ENCODE assay signal across 8 cellular contexts in the genomic region with DNA sequence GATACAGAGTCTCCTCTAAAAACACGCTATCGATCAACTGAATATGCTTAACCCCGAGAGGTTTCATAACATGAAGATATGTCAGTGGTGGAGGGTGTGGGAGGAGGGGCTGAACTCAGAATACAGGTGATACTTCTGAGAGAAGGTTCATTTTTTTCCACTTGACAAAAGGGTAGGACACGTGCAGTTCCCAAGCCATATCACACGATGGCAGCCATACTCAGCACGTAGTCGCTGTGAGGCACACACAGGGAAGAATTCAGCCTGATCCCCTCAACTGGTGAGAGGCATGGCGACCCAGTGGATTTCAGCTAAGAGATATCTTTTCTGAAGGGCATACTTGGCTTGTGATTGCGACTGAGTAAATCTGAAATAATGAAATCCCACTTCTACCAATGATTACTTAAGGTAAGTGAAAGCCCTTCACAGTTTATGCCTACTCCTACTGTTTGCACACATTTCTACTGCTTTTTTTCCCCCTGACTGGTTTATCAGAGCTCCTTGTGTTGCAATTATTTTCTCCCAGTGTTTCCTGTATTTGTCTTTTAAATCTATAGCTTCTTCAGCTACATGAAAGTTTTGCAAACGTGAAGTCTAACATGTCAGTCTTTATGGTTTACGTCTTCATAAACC.
A peak's percentile ranks its signal among the peaks of the same experiment; 100 is the strongest.
DNase-seq lines count a peak whose midpoint lies in the region; ATAC-seq and TF ChIP-seq lines count a peak whose summit lies in the region.

No MANE protein-coding gene starts in this region.

- H3K9me3 ChIP-seq in iPS DF 6.9 (ENCODE audit: control insufficient read depth, insufficient read depth, low read length) (no peaks in the 10 kb centered on the region), thyroid gland (no peaks in the 10 kb centered on the region), gastrocnemius medialis (no peaks in the 10 kb centered on the region)

- no peaks in the 10 kb centered on the region for H3K27me3 Mint-ChIP-seq in WTC11 (ENCODE audit: low read depth)

- TF ChIP-seq POLR2A in thyroid gland (IDR thresholded peaks at IDR 0.05): no peak
- TF ChIP-seq POLR2A in gastrocnemius medialis (IDR thresholded peaks at IDR 0.05): no peak

- H3K4me1 ChIP-seq in iPS DF 6.9 (ENCODE audit: control insufficient read depth, insufficient read depth, low read length): no peaks in the 10 kb centered on the region
- no peaks in the 10 kb centered on the region for H3K4me1 ChIP-seq in thyroid gland
- no peaks in the 10 kb centered on the region for H3K4me1 ChIP-seq in gastrocnemius medialis

- CTCF ChIA-PET in WTC11 (lab: Charles Lee): interaction anchor here (0.7 to 17.3 kb wide), 22 partner anchors 8 to 229 kb away, joined by 3 to 470 read pairs (median 4); a partner anchor contains a TSS

- H3K27ac Mint-ChIP-seq in WTC11: no peak overlapping the region

- H3K27ac ChIP-seq in iPS DF 6.9 (ENCODE audit: low read length) (no peak overlapping the region), thyroid gland (no peak overlapping the region), gastrocnemius medialis (no peak overlapping the region)

- POLR2A ChIA-PET in WTC11 (lab: Charles Lee): interaction anchor here (1.2 kb wide), 1 partner anchor 132 kb away, joined by 7 read pairs; no protein-coding TSS in a partner anchor

- H3K4me3 Mint-ChIP-seq in WTC11: no peak overlapping the region

- no peaks in the 10 kb centered on the region for H3K9me3 Mint-ChIP-seq in WTC11

- H3K4me3 ChIP-seq in iPS DF 6.9 (ENCODE audit: low read length) (no peak overlapping the region), thyroid gland (replicated peaks in 1 of 3) (no peak overlapping the region), gastrocnemius medialis (no peak overlapping the region)

- intact Hi-C loops in thyroid gland (cut with DNase I) (no loop called here), gastrocnemius medialis (cut with DNase I; ENCODE audit: low total_unique reads) (loop anchor here (5.0 kb wide), 1 partner anchor 132 kb away; a partner anchor contains a TSS)

- no peaks in the 10 kb centered on the region for H3K36me3 Mint-ChIP-seq in WTC11

- WGBS in iPS DF 6.9 (ENCODE audit: insufficient coverage, insufficient read length): no CpG with 5 or more reads among the region's 11 CpGs
- 42 to 45% methylated on average over 11 of the region's 11 CpGs for WGBS in thyroid gland, 2 donors

- peaks cover 19% of the 10 kb centered on the region for H3K4me1 Mint-ChIP-seq in WTC11

- DNase-seq in Daoy (ENCODE audit: low read depth) (peak; percentile 55), NCI-H1417 treated with DMSO at 0.1 percent for 48 hours (lab: John Stamatoyannopoulos, UW) (peak; percentile 28), WTC11 (ENCODE audit: low spot score) (peak; percentile 60), iPS DF 6.9 (ENCODE audit: low read depth, low spot score) (peak; percentile 45), thyroid gland (peak; percentile 16 to 34), DMS79 treated with DMSO at 0.1 percent for 48 hours (lab: John Stamatoyannopoulos, UW) (no peak), gastrocnemius medialis (no peak)

- in situ Hi-C loops in gastrocnemius medialis (cut with MboI; ENCODE audit: low sequenced_read_pairs in 4 of 4): no loop called here

- no peaks in the 10 kb centered on the region for H3K27me3 ChIP-seq in iPS DF 6.9 (ENCODE audit: control insufficient read depth, insufficient read depth, low read length)
- H3K27me3 ChIP-seq in thyroid gland: no peaks in the 10 kb centered on the region
- no peaks in the 10 kb centered on the region for H3K27me3 ChIP-seq in gastrocnemius medialis

- H3K36me3 ChIP-seq in iPS DF 6.9 (ENCODE audit: control insufficient read depth, insufficient read depth, low read length) (no peaks in the 10 kb centered on the region), thyroid gland (no peaks in the 10 kb centered on the region), gastrocnemius medialis (no peaks in the 10 kb centered on the region)

- ATAC-seq in GM21717 (IDR thresholded peaks at IDR 0.05; ENCODE audit: unreplicated experiment) (peak; percentile 64), WTC11 (peak; percentile 97), gastrocnemius medialis (no peak)

- TF ChIP-seq CTCF in WTC11 (IDR thresholded peaks at IDR 0.05) (no peak), thyroid gland (IDR thresholded peaks at IDR 0.05) (peak in 4 of 6 experiments; percentile 11 to 45 (median 36)), gastrocnemius medialis (IDR thresholded peaks at IDR 0.05 in 4 of 5, conservative IDR thresholded peaks at IDR 0.05 in 1 of 5) (no peak)

TF ChIP-seq in WTC11, 78 proteins besides CTCF, POLR2A, EP300 and RAD21 (continues in another document):
- TF ChIP-seq KAT7 (CRISPR knock-in tag; IDR thresholded peaks at IDR 0.05; ENCODE audit: borderline replicate concordance) (no peak), ZNF232 (CRISPR knock-in tag; IDR thresholded peaks at IDR 0.05) (no peak), ATF1 (CRISPR knock-in tag; IDR thresholded peaks at IDR 0.05) (no peak), JAZF1 (CRISPR knock-in tag; IDR thresholded peaks at IDR 0.05) (no peak), ZNF416 (CRISPR knock-in tag; IDR thresholded peaks at IDR 0.05) (no peak), GTF2I (CRISPR knock-in tag; conservative IDR thresholded peaks at IDR 0.05) (no peak)
- TF ChIP-seq, protein P1, sequence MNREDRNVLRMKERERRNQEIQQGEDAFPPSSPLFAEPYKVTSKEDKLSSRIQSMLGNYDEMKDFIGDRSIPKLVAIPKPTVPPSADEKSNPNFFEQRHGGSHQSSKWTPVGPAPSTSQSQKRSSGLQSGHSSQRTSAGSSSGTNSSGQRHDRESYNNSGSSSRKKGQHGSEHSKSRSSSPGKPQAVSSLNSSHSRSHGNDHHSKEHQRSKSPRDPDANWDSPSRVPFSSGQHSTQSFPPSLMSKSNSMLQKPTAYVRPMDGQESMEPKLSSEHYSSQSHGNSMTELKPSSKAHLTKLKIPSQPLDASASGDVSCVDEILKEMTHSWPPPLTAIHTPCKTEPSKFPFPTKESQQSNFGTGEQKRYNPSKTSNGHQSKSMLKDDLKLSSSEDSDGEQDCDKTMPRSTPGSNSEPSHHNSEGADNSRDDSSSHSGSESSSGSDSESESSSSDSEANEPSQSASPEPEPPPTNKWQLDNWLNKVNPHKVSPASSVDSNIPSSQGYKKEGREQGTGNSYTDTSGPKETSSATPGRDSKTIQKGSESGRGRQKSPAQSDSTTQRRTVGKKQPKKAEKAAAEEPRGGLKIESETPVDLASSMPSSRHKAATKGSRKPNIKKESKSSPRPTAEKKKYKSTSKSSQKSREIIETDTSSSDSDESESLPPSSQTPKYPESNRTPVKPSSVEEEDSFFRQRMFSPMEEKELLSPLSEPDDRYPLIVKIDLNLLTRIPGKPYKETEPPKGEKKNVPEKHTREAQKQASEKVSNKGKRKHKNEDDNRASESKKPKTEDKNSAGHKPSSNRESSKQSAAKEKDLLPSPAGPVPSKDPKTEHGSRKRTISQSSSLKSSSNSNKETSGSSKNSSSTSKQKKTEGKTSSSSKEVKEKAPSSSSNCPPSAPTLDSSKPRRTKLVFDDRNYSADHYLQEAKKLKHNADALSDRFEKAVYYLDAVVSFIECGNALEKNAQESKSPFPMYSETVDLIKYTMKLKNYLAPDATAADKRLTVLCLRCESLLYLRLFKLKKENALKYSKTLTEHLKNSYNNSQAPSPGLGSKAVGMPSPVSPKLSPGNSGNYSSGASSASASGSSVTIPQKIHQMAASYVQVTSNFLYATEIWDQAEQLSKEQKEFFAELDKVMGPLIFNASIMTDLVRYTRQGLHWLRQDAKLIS (CRISPR knock-in tag; IDR thresholded peaks at IDR 0.05; ENCODE audit: borderline replicate concordance): no peak
- TF ChIP-seq, protein P2, sequence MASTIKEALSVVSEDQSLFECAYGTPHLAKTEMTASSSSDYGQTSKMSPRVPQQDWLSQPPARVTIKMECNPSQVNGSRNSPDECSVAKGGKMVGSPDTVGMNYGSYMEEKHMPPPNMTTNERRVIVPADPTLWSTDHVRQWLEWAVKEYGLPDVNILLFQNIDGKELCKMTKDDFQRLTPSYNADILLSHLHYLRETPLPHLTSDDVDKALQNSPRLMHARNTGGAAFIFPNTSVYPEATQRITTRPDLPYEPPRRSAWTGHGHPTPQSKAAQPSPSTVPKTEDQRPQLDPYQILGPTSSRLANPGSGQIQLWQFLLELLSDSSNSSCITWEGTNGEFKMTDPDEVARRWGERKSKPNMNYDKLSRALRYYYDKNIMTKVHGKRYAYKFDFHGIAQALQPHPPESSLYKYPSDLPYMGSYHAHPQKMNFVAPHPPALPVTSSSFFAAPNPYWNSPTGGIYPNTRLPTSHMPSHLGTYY (CRISPR knock-in tag; IDR thresholded peaks at IDR 0.05): no peak
- TF ChIP-seq, protein P3, sequence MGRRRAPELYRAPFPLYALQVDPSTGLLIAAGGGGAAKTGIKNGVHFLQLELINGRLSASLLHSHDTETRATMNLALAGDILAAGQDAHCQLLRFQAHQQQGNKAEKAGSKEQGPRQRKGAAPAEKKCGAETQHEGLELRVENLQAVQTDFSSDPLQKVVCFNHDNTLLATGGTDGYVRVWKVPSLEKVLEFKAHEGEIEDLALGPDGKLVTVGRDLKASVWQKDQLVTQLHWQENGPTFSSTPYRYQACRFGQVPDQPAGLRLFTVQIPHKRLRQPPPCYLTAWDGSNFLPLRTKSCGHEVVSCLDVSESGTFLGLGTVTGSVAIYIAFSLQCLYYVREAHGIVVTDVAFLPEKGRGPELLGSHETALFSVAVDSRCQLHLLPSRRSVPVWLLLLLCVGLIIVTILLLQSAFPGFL (CRISPR knock-in tag; IDR thresholded peaks at IDR 0.05; ENCODE audit: borderline replicate concordance): no peak
- TF ChIP-seq, protein P4, sequence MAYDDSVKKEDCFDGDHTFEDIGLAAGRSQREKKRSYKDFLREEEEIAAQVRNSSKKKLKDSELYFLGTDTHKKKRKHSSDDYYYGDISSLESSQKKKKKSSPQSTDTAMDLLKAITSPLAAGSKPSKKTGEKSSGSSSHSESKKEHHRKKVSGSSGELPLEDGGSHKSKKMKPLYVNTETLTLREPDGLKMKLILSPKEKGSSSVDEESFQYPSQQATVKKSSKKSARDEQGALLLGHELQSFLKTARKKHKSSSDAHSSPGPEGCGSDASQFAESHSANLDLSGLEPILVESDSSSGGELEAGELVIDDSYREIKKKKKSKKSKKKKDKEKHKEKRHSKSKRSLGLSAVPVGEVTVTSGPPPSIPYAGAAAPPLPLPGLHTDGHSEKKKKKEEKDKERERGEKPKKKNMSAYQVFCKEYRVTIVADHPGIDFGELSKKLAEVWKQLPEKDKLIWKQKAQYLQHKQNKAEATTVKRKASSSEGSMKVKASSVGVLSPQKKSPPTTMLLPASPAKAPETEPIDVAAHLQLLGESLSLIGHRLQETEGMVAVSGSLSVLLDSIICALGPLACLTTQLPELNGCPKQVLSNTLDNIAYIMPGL (CRISPR knock-in tag; IDR thresholded peaks at IDR 0.05): no peak
- TF ChIP-seq, protein P5, sequence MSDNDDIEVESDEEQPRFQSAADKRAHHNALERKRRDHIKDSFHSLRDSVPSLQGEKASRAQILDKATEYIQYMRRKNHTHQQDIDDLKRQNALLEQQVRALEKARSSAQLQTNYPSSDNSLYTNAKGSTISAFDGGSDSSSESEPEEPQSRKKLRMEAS (CRISPR knock-in tag; IDR thresholded peaks at IDR 0.05): no peak

Comparison
In these comparisons a context has a peak if more than half of its experiments do, and no peak if none do; other contexts are left out.
1. DNase-seq: peak in Daoy (single experiment), NCI-H1417 treated with DMSO at 0.1 percent for 48 hours (single experiment), WTC11 (single experiment), iPS DF 6.9 (single experiment) and thyroid gland (2 of 2); none in DMS79 treated with DMSO at 0.1 percent for 48 hours (single experiment) and gastrocnemius medialis (0 of 2).
2. ATAC-seq: peak in GM21717 (single experiment) and WTC11 (single experiment); none in gastrocnemius medialis (0 of 2).
3. CTCF ChIP-seq: peak in thyroid gland (4 of 6); none in WTC11 (single experiment) and gastrocnemius medialis (0 of 5).